Comparison of ENCODE assay signal across 33 cellular contexts in the genomic region with DNA sequence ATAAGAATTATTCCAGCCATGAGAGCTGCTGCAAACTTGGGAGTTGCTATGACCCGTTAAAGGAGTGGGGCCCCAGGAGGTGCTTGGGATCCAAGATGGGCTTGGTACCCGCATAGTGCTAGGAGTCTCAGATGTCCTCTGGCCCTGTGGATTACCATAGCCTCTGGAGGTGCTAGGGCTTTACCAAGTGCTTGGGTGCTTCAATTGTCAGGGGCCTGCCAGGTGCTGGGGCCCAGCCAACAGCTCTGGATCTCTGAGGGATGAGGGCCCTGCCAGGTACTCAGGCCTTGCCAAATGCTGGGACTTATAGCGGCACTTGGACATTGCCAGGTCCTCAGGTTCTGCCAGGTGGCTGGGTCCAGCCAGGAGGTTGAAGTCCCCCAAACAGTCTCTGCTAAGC. TPM values are rescaled to one million over a fixed set of nuclear protein-coding genes. Genes with fewer than 3 reads are reported as not detected.
"Had no signal": no experiment of that assay in that cellular context is flagged by ENCODE, and none has a peak within 500 bp of the region (broad histone marks: within the 10 kb centered on the region; RNA-seq: fewer than 3 reads in every experiment).

No MANE protein-coding gene starts in this region.

- FAIRE-seq: RCC 7860 had no signal

- H3K36me3 Mint-ChIP-seq: activated CD8-positive, alpha-beta memory T cell treated with anti-CD3 and anti-CD28 coated beads, Interleukin-2, amount 10 ng/mL, durations not matched to agents 7 days and 5 days; activated naive CD8-positive, alpha-beta T cell treated with anti-CD3 and anti-CD28 coated beads for 36 hours had no signal

- H3K27me3 Mint-ChIP-seq: activated CD4-positive, alpha-beta memory T cell treated with anti-CD3 and anti-CD28 coated beads, Interleukin-2, amount 10 ng/mL, durations not matched to agents 7 days and 5 days; activated naive CD8-positive, alpha-beta T cell treated with anti-CD3 and anti-CD28 coated beads for 36 hours had no signal

- H3K4me2 ChIP-seq: PC-9 had no signal

- H3K27me3 ChIP-seq: brain microvascular endothelial cell, MG63 had no signal

- H3K4me3 ChIP-seq: MG63, PC-9, SK-N-MC had no signal

- H3K27ac Mint-ChIP-seq: activated CD4-positive, alpha-beta memory T cell treated with anti-CD3 and anti-CD28 coated beads, Interleukin-2, amount 10 ng/mL, durations not matched to agents 7 days and 5 days; activated CD8-positive, alpha-beta memory T cell treated with anti-CD3 and anti-CD28 coated beads, Interleukin-2, amount 10 ng/mL, durations not matched to agents 7 days and 5 days; activated naive CD8-positive, alpha-beta T cell treated with anti-CD3 and anti-CD28 coated beads for 36 hours; activated T-helper 17 cell treated with anti-CD3 and anti-CD28 coated beads, Interleukin-2, amount 50 U/mL, for 72 hours had no signal

- H3K9me3 ChIP-seq: MG63 had no signal

- ATAC-seq: activated CD8-positive, alpha-beta memory T cell treated with anti-CD3 and anti-CD28 coated beads, Interleukin-2, amount 10 ng/mL, durations not matched to agents 7 days and 5 days; activated T-helper 17 cell treated with anti-CD3 and anti-CD28 coated beads, Interleukin-2, amount 50 U/mL, for 72 hours had no signal

- H3K36me3 ChIP-seq: brain microvascular endothelial cell, MG63, WERI-Rb-1 had no signal

- H3K4me3 Mint-ChIP-seq: activated CD4-positive, alpha-beta memory T cell treated with anti-CD3 and anti-CD28 coated beads, Interleukin-2, amount 10 ng/mL, durations not matched to agents 7 days and 5 days; activated CD8-positive, alpha-beta memory T cell treated with anti-CD3 and anti-CD28 coated beads, Interleukin-2, amount 10 ng/mL, durations not matched to agents 7 days and 5 days; activated naive CD8-positive, alpha-beta T cell treated with anti-CD3 and anti-CD28 coated beads for 36 hours; activated T-helper 17 cell treated with anti-CD3 and anti-CD28 coated beads, Interleukin-2, amount 50 U/mL, for 72 hours; central memory CD8-positive, alpha-beta T cell had no signal

- H3K9me3 Mint-ChIP-seq: activated CD4-positive, alpha-beta memory T cell treated with anti-CD3 and anti-CD28 coated beads, Interleukin-2, amount 10 ng/mL, durations not matched to agents 7 days and 5 days; activated naive CD8-positive, alpha-beta T cell treated with anti-CD3 and anti-CD28 coated beads for 36 hours; activated T-helper 17 cell treated with anti-CD3 and anti-CD28 coated beads, Interleukin-2, amount 50 U/mL, for 72 hours; central memory CD8-positive, alpha-beta T cell had no signal

- H2AFZ ChIP-seq: PC-9 had no signal

- DNase-seq: activated CD4-positive, alpha-beta memory T cell treated with anti-CD3 and anti-CD28 coated beads, Interleukin-2, amount 10 ng/mL, durations not matched to agents 7 days and 5 days; activated CD4-positive, alpha-beta T cell treated with anti-CD3 and anti-CD28 coated beads for 1 hour; activated CD4-positive, alpha-beta T cell treated with anti-CD3 and anti-CD28 coated beads for 48 hours; activated CD4-positive, CD25-positive, alpha-beta regulatory T cell; activated CD8-positive, alpha-beta memory T cell treated with anti-CD3 and anti-CD28 coated beads for 24 hours; activated CD8-positive, alpha-beta memory T cell treated with anti-CD3 and anti-CD28 coated beads, Interleukin-2, amount 10 ng/mL, durations not matched to agents 7 days and 5 days; activated CD8-positive, alpha-beta memory T cell treated with anti-CD3 and anti-CD28 coated beads, Interleukin-2, amount 50 U/mL, for 48 hours; activated effector memory CD4-positive, alpha-beta T cell treated with anti-CD3 and anti-CD28 coated beads, Interleukin-2, amount 50 U/mL, for 16 hours; activated naive CD4-positive, alpha-beta T cell; activated naive CD4-positive, alpha-beta T cell treated with anti-CD3 and anti-CD28 coated beads, Interleukin-2, amount 50 U/mL, for 16 hours; activated naive CD8-positive, alpha-beta T cell treated with anti-CD3 and anti-CD28 coated beads for 36 hours; activated T-cell treated with anti-CD3 and anti-CD28 coated beads, Interleukin-2, amount 50 U/mL, for 48 hours; amniotic stem cell; aorta; brain microvascular endothelial cell; Kasumi-1; KG1; MG63; NCI-H1048; NCI-H1105 treated with DMSO at 0.1 percent for 48 hours; NCI-H1436 treated with DMSO at 0.1 percent for 48 hours; NCI-H1694 treated with DMSO at 0.1 percent for 48 hours; NCI-H2029; NCI-H345; NCI-H524 treated with DMSO at 0.1 percent for 48 hours; PC-9; Right ventricle myocardium superior; T1000; WERI-Rb-1 had no signal

- H3K27ac ChIP-seq: brain microvascular endothelial cell, PC-9, SK-N-MC, WERI-Rb-1 had no signal

- H3K4me1 Mint-ChIP-seq: activated CD4-positive, alpha-beta memory T cell treated with anti-CD3 and anti-CD28 coated beads, Interleukin-2, amount 10 ng/mL, durations not matched to agents 7 days and 5 days; activated CD8-positive, alpha-beta memory T cell treated with anti-CD3 and anti-CD28 coated beads, Interleukin-2, amount 10 ng/mL, durations not matched to agents 7 days and 5 days; activated naive CD8-positive, alpha-beta T cell treated with anti-CD3 and anti-CD28 coated beads for 36 hours; activated T-helper 17 cell treated with anti-CD3 and anti-CD28 coated beads, Interleukin-2, amount 50 U/mL, for 72 hours; central memory CD8-positive, alpha-beta T cell had no signal

RNA-seq across cellular contexts. Expression of gene USP51, which starts 32.0 kb away (rescaled TPM):
- total RNA-seq: PC-9 had no signal
